32 cellular contexts compared by ENCODE assay signal in genomic region chr5:1681955-1682354, GRCh38.
"Had no signal": no experiment of that assay in that cellular context is flagged by ENCODE, and none has a peak within 500 bp of the region (broad histone marks: within the 10 kb centered on the region; RNA-seq: fewer than 3 reads in every experiment).

No MANE protein-coding gene starts in this region.

- H3K9me3 Mint-ChIP-seq: activated CD4-positive, alpha-beta memory T cell treated with anti-CD3 and anti-CD28 coated beads, Interleukin-2, amount 10 ng/mL, durations not matched to agents 7 days and 5 days had no signal

- H3K36me3 ChIP-seq: brain microvascular endothelial cell, pancreas, stomach, thyroid gland, upper lobe of right lung had no signal

- H3K27ac Mint-ChIP-seq: activated CD4-positive, alpha-beta memory T cell treated with anti-CD3 and anti-CD28 coated beads, Interleukin-2, amount 10 ng/mL, durations not matched to agents 7 days and 5 days; activated CD4-positive, alpha-beta T cell treated with anti-CD3 and anti-CD28 coated beads, Interleukin-2, amount 10 ng/mL, durations not matched to agents 24 days and 14 days; activated T-cell treated with anti-CD3 and anti-CD28 coated beads, Interleukin-2, amount 50 U/mL, for 24 hours; immature natural killer cell; mesothelial cell of epicardium; naive B cell; nephron progenitor cell; stimulated activated naive B cell treated with anti-CD40 and anti-IgM and Interleukin-4, amounts not matched to agents 10 μg/mL and 1 μg/mL and 100 μg/mL, for 72 hours had no signal

- H3K4me1 Mint-ChIP-seq: activated CD4-positive, alpha-beta memory T cell treated with anti-CD3 and anti-CD28 coated beads, Interleukin-2, amount 10 ng/mL, durations not matched to agents 7 days and 5 days; activated CD4-positive, alpha-beta T cell treated with anti-CD3 and anti-CD28 coated beads, Interleukin-2, amount 10 ng/mL, durations not matched to agents 24 days and 14 days; immature natural killer cell; naive B cell; nephron progenitor cell; stimulated activated naive B cell treated with anti-CD40 and anti-IgM and Interleukin-4, amounts not matched to agents 10 μg/mL and 1 μg/mL and 100 μg/mL, for 72 hours had no signal

- H3K27ac ChIP-seq: brain microvascular endothelial cell, coronary artery, dorsolateral prefrontal cortex, pancreas, psoas muscle, stomach, thyroid gland, upper lobe of right lung, VCaP had no signal

- H3K27me3 ChIP-seq: brain microvascular endothelial cell, thyroid gland had no signal

- H3K4me3 ChIP-seq: coronary artery, dorsolateral prefrontal cortex, pancreas, psoas muscle, smooth muscle cell, stomach, thyroid gland, upper lobe of right lung had no signal

- ATAC-seq: left colon; pancreas; psoas muscle; stimulated activated naive B cell treated with anti-CD40 and anti-IgM and Interleukin-4, amounts not matched to agents 10 μg/mL and 1 μg/mL and 100 μg/mL, for 72 hours; upper lobe of right lung had no signal

- H3K4me1 ChIP-seq: pancreas, psoas muscle, stomach, thyroid gland, upper lobe of right lung had no signal

- DNase-seq: activated CD4-positive, alpha-beta memory T cell treated with anti-CD3 and anti-CD28 coated beads, Interleukin-2, amount 10 ng/mL, durations not matched to agents 7 days and 5 days; activated CD4-positive, alpha-beta T cell treated with anti-CD3 and anti-CD28 coated beads, Interleukin-2, amount 10 ng/mL, durations not matched to agents 24 days and 14 days; activated CD4-positive, CD25-positive, alpha-beta regulatory T cell treated with anti-CD3 and anti-CD28 coated beads, Interleukin-2, amount 50 U/mL, for 72 hours; activated CD8-positive, alpha-beta memory T cell treated with anti-CD3 and anti-CD28 coated beads, Interleukin-2, amount 50 U/mL, for 48 hours; activated gamma-delta T cell treated with Interleukin-2 at 50 U/mL for 16 hours; activated naive CD4-positive, alpha-beta T cell treated with anti-CD3 and anti-CD28 coated beads, Interleukin-2, amount 50 U/mL, for 16 hours; activated T-cell treated with anti-CD3 and anti-CD28 coated beads, Interleukin-2, amount 50 U/mL, for 24 hours; amniotic stem cell; brain microvascular endothelial cell; dorsolateral prefrontal cortex; effector memory CD4-positive, alpha-beta T cell; foreskin fibroblast; hypothalamus; immature natural killer cell; kidney; left colon; mammary epithelial cell; naive B cell; nephron progenitor cell; nucleus accumbens; pancreas; psoas muscle; stimulated activated CD4-positive, alpha-beta T cell treated with anti-CD3 and anti-CD28 coated beads, Interleukin-2, amount 100 ng/mL, for 24 hours; stimulated activated naive B cell treated with anti-CD40 and anti-IgM and Interleukin-4, amounts not matched to agents 10 μg/mL and 1 μg/mL and 100 μg/mL, for 72 hours; stomach; T-helper 9 cell; thyroid gland; upper lobe of right lung had no signal

- H3K4me3 Mint-ChIP-seq: activated CD4-positive, alpha-beta memory T cell treated with anti-CD3 and anti-CD28 coated beads, Interleukin-2, amount 10 ng/mL, durations not matched to agents 7 days and 5 days; activated CD4-positive, alpha-beta T cell treated with anti-CD3 and anti-CD28 coated beads, Interleukin-2, amount 10 ng/mL, durations not matched to agents 24 days and 14 days; activated T-cell treated with anti-CD3 and anti-CD28 coated beads, Interleukin-2, amount 50 U/mL, for 24 hours; immature natural killer cell; mesothelial cell of epicardium; naive B cell; nephron progenitor cell; stimulated activated naive B cell treated with anti-CD40 and anti-IgM and Interleukin-4, amounts not matched to agents 10 μg/mL and 1 μg/mL and 100 μg/mL, for 72 hours had no signal

- H3K9me3 ChIP-seq: pancreas, thyroid gland, upper lobe of right lung had no signal

- H3K36me3 Mint-ChIP-seq: mesothelial cell of epicardium, naive B cell had no signal
